In genomic region chr9:69045821-69046220, GRCh38 we compare ENCODE assay signal across 22 cellular contexts. TPM values are rescaled to one million over a fixed set of nuclear protein-coding genes. Genes with fewer than 3 reads are reported as not detected.
DNase-seq lines count a peak whose midpoint lies in the region; ATAC-seq, FAIRE-seq and TF ChIP-seq lines count a peak whose summit lies in the region.
"Had no signal": no experiment of that assay in that cellular context is flagged by ENCODE, and none has a peak within 500 bp of the region (broad histone marks: within the 10 kb centered on the region; RNA-seq: fewer than 3 reads in every experiment).

No MANE protein-coding gene starts in this region.

- peaks cover 34% of the 10 kb centered on the region; the same call in 1 of the 2 replicates for H3K36me3 ChIP-seq in Loucy (ENCODE audit: insufficient read depth, low read length)

- H3K9me2 ChIP-seq in Loucy (replicated peaks; ENCODE audit: low read depth, low read length): no peaks in the 10 kb centered on the region

- intact Hi-C loops in left ventricle myocardium superior (cut with micrococcal nuclease): no loop called here
- intact Hi-C loops in Right ventricle myocardium inferior (cut with DNase I): no loop called here

- no peak overlapping the region for H3K27ac Mint-ChIP-seq in nephron progenitor cell

- no peak overlapping the region for H2AFZ ChIP-seq in Loucy (ENCODE audit: low read length)

- no peak overlapping the region for H3K4me3 ChIP-seq in Loucy (ENCODE audit: low read length, poor library complexity, severe bottlenecking)
- H3K4me3 ChIP-seq: HAP-1 had no signal

- peaks cover 54% of the 10 kb centered on the region for H3K36me3 Mint-ChIP-seq in nephron progenitor cell (ENCODE audit: low read depth)

- no peak for FAIRE-seq in GM19239 (lab: Jason Lieb, UNC)
- FAIRE-seq: D721Med, GM12892 had no signal

- H3K4me2 ChIP-seq in Loucy (ENCODE audit: low read depth, low read length, poor library complexity, severe bottlenecking): peak overlapping the region; percentile 83

- H3K27me3 ChIP-seq in Loucy (ENCODE audit: insufficient read depth, low read length, poor library complexity, severe bottlenecking): no peaks in the 10 kb centered on the region

- H3K4me1 Mint-ChIP-seq in nephron progenitor cell: peaks cover 52% of the 10 kb centered on the region

- H3K79me2 ChIP-seq in Loucy (ENCODE audit: insufficient read depth, low read length): peaks cover 77% of the 10 kb centered on the region

- peaks cover 58% of the 10 kb centered on the region for H3K4me1 ChIP-seq in Loucy (ENCODE audit: insufficient read depth, low read length, poor library complexity, severe bottlenecking)

- no peaks in the 10 kb centered on the region for H3K27me3 Mint-ChIP-seq in nephron progenitor cell (ENCODE audit: low read depth, poor library complexity)

- 0 out of 2 replicates have a peak, but pooled peaks cover 3% of the 10 kb centered on the region for H3F3A ChIP-seq in Loucy (ENCODE audit: low read depth)

- peak overlapping the region; percentile 61 for H3K9ac ChIP-seq in Loucy (ENCODE audit: low read depth, low read length, poor library complexity, severe bottlenecking)

- no peak for DNase-seq in left ventricle myocardium superior
- no peak for DNase-seq in Right ventricle myocardium inferior (ENCODE audit: missing footprints)
- peak; percentile 48 for DNase-seq in left lobe of liver (ENCODE audit: low spot score)
- no peak for DNase-seq in GM19239 (ENCODE audit: insufficient read length, low spot score)
- DNase-seq in activated effector memory CD4-positive, alpha-beta T cell treated with Interleukin-2 at 50 U/mL for 16 hours: no peak
- no peak for DNase-seq in nephron progenitor cell
- DNase-seq: KBM-7; NCI-H1105 treated with DMSO at 0.1 percent for 48 hours; NCI-H1694 treated with DMSO at 0.1 percent for 48 hours; NCI-H2107; NCI-H510A; NCI-H748 treated with DMSO at 0.1 percent for 48 hours; NK-92 treated with Interleukin-12 subunit alpha and Interleukin-12 subunit beta, amount 100 ng/mL, for 24 hours; OCI-M1; SIG-M5 had no signal

- no peak for TF ChIP-seq CTCF in Loucy (conservative IDR thresholded peaks at IDR 0.05; ENCODE audit: low read length)
- TF ChIP-seq CTCF in nephron progenitor cell (IDR thresholded peaks at IDR 0.05): no peak

- no peak overlapping the region for H3K4me3 Mint-ChIP-seq in nephron progenitor cell

- no peaks in the 10 kb centered on the region for H3K9me3 ChIP-seq in Loucy (ENCODE audit: insufficient read depth, low read depth, low read length)
- H3K9me3 ChIP-seq: HAP-1 had no signal

- peak; percentile 4 for ATAC-seq in left ventricle myocardium superior
- ATAC-seq in Right ventricle myocardium inferior: no peak
- peak; percentile 79 for ATAC-seq in left lobe of liver
- no peak for ATAC-seq in HG03521 (IDR thresholded peaks at IDR 0.05; ENCODE audit: unreplicated experiment)
- ATAC-seq: SK-N-SH treated with all-trans-retinoic acid at 6 μM for 48 hours had no signal

- peaks cover 5% of the 10 kb centered on the region for H3K9me3 Mint-ChIP-seq in nephron progenitor cell

- H4K20me1 ChIP-seq in Loucy (ENCODE audit: insufficient read depth, low read length, poor library complexity, severe bottlenecking): peaks cover 9% of the 10 kb centered on the region

RNA-seq across cellular contexts. Expression of gene FXN, which starts 10.3 kb away (rescaled TPM):
- 35.8 TPM for total RNA-seq in left ventricle myocardium superior
- total RNA-seq in Right ventricle myocardium inferior: 36.6 TPM
- total RNA-seq in left lobe of liver: 27.1 TPM

RNA-seq across cellular contexts. Expression of gene PRKACG, which starts 31.9 kb away (rescaled TPM):
- not detected for total RNA-seq in left ventricle myocardium superior
- total RNA-seq in Right ventricle myocardium inferior: not detected
- total RNA-seq in left lobe of liver: not detected
- total RNA-seq: A673 had no signal

Comparison
In these comparisons a context has a peak if more than half of its experiments do, and no peak if none do; other contexts are left out.
1. ATAC-seq: peak in left ventricle myocardium superior (single experiment) and left lobe of liver (single experiment); none in Right ventricle myocardium inferior (single experiment) and HG03521 (single experiment).